31 cellular contexts compared by ENCODE assay signal in the genomic region with DNA sequence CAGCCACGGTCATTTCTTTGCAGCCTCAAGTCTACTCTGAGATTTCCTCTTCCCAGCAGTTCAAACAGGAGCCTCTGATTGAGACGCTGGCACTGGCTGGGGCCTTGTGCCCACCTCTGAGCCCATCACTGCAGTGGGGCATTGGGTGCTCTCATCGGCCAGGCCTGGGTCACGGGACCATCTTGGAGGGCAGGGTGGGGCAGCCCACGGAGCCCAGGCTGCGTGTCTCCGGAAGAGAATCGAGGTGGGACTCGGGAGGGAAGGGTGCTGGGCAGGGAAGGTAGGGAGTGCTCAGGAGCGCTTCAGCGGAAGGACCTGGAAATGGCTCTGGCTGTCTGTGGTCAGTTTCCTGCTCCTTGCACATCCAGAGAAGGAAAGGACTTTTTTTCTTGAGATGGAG.
"Had no signal": no experiment of that assay in that cellular context is flagged by ENCODE, and none has a peak within 500 bp of the region (broad histone marks: within the 10 kb centered on the region; RNA-seq: fewer than 3 reads in every experiment).

No MANE protein-coding gene starts in this region.

- H3K27ac ChIP-seq: breast epithelium, neural progenitor cell, right lobe of liver, stomach, tibial nerve, WERI-Rb-1 had no signal

- H2AFZ ChIP-seq: neural progenitor cell had no signal

- H3K4me3 Mint-ChIP-seq: activated CD4-positive, alpha-beta memory T cell treated with anti-CD3 and anti-CD28 coated beads for 36 hours; activated CD4-positive, alpha-beta T cell treated with anti-CD3 and anti-CD28 coated beads, Interleukin-2, amount 10 ng/mL, durations not matched to agents 24 days and 14 days; activated T-cell treated with anti-CD3 and anti-CD28 coated beads, Interleukin-2, amount 50 U/mL, for 24 hours; activated T-helper 17 cell treated with anti-CD3 and anti-CD28 coated beads, Interleukin-2, amount 50 U/mL, for 72 hours; central memory CD8-positive, alpha-beta T cell; dendritic cell treated with granulocyte-macrophage colony-stimulating factor and Interleukin-4, amounts not matched to agents 40 ng/mL and 50 ng/mL, for 4 days; endodermal cell; natural killer cell; neural progenitor cell; stimulated activated naive B cell treated with anti-CD40 and anti-IgM and Interleukin-4, amounts not matched to agents 10 μg/mL and 1 μg/mL and 100 μg/mL, for 72 hours; T-helper 1 cell treated with Interleukin-12 subunit alpha and Interleukin-12 subunit beta and Interleukin-4 antibody, amounts not matched to agents 30 μg/mL and 1 μg/mL, for 36 hours had no signal

- H3K9me3 Mint-ChIP-seq: activated CD4-positive, alpha-beta memory T cell treated with anti-CD3 and anti-CD28 coated beads for 36 hours; activated CD4-positive, alpha-beta T cell treated with anti-CD3 and anti-CD28 coated beads, Interleukin-2, amount 10 ng/mL, durations not matched to agents 24 days and 14 days; activated naive CD4-positive, alpha-beta T cell treated with anti-CD3 and anti-CD28 coated beads, Interleukin-2, amount 50 U/mL, for 72 hours; activated T-cell treated with anti-CD3 and anti-CD28 coated beads, Interleukin-2, amount 50 U/mL, for 24 hours; activated T-helper 17 cell treated with anti-CD3 and anti-CD28 coated beads, Interleukin-2, amount 50 U/mL, for 72 hours; central memory CD8-positive, alpha-beta T cell; endodermal cell; natural killer cell; neural progenitor cell; T-helper 1 cell treated with Interleukin-12 subunit alpha and Interleukin-12 subunit beta and Interleukin-4 antibody, amounts not matched to agents 30 μg/mL and 1 μg/mL, for 36 hours had no signal

- H3K27me3 Mint-ChIP-seq: activated CD4-positive, alpha-beta memory T cell treated with anti-CD3 and anti-CD28 coated beads for 36 hours; activated CD4-positive, alpha-beta T cell treated with anti-CD3 and anti-CD28 coated beads, Interleukin-2, amount 10 ng/mL, durations not matched to agents 24 days and 14 days; activated T-cell treated with anti-CD3 and anti-CD28 coated beads, Interleukin-2, amount 50 U/mL, for 24 hours; activated T-helper 17 cell treated with anti-CD3 and anti-CD28 coated beads, Interleukin-2, amount 50 U/mL, for 72 hours; central memory CD8-positive, alpha-beta T cell; stimulated activated naive B cell treated with anti-CD40 and anti-IgM and Interleukin-4, amounts not matched to agents 10 μg/mL and 1 μg/mL and 100 μg/mL, for 72 hours had no signal

- H3K36me3 Mint-ChIP-seq: activated CD4-positive, alpha-beta memory T cell treated with anti-CD3 and anti-CD28 coated beads for 36 hours; activated naive CD4-positive, alpha-beta T cell treated with anti-CD3 and anti-CD28 coated beads, Interleukin-2, amount 50 U/mL, for 72 hours; natural killer cell; neural progenitor cell had no signal

- H3K4me3 ChIP-seq: breast epithelium, neural progenitor cell, right lobe of liver, stomach, tibial nerve had no signal

- H3K4me2 ChIP-seq: neural progenitor cell had no signal

- H3K27ac Mint-ChIP-seq: activated CD4-positive, alpha-beta memory T cell treated with anti-CD3 and anti-CD28 coated beads for 36 hours; activated CD4-positive, alpha-beta T cell treated with anti-CD3 and anti-CD28 coated beads, Interleukin-2, amount 10 ng/mL, durations not matched to agents 24 days and 14 days; activated naive CD4-positive, alpha-beta T cell treated with anti-CD3 and anti-CD28 coated beads, Interleukin-2, amount 50 U/mL, for 72 hours; activated T-cell treated with anti-CD3 and anti-CD28 coated beads, Interleukin-2, amount 50 U/mL, for 24 hours; activated T-helper 17 cell treated with anti-CD3 and anti-CD28 coated beads, Interleukin-2, amount 50 U/mL, for 72 hours; dendritic cell treated with granulocyte-macrophage colony-stimulating factor and Interleukin-4, amounts not matched to agents 40 ng/mL and 50 ng/mL, for 4 days; endodermal cell; natural killer cell; stimulated activated naive B cell treated with anti-CD40 and anti-IgM and Interleukin-4, amounts not matched to agents 10 μg/mL and 1 μg/mL and 100 μg/mL, for 72 hours; T-helper 1 cell treated with Interleukin-12 subunit alpha and Interleukin-12 subunit beta and Interleukin-4 antibody, amounts not matched to agents 30 μg/mL and 1 μg/mL, for 36 hours had no signal

- H3K9ac ChIP-seq: neural progenitor cell had no signal

- H3K9me3 ChIP-seq: breast epithelium, right lobe of liver, stomach, tibial nerve had no signal

- DNase-seq: activated CD4-positive, alpha-beta memory T cell treated with anti-CD3 and anti-CD28 coated beads for 36 hours; activated CD4-positive, alpha-beta T cell treated with anti-CD3 and anti-CD28 coated beads, Interleukin-2, amount 10 ng/mL, durations not matched to agents 24 days and 14 days; activated CD8-positive, alpha-beta memory T cell treated with anti-CD3 and anti-CD28 coated beads, Interleukin-2, amount 50 U/mL, for 48 hours; activated naive CD4-positive, alpha-beta T cell; activated T-cell treated with anti-CD3 and anti-CD28 coated beads, Interleukin-2, amount 50 U/mL, for 24 hours; endodermal cell; foreskin fibroblast; head of caudate nucleus; hippocampal formation; left cardiac atrium; mesenchymal stem cell; natural killer cell; small intestine; stimulated activated CD4-positive, alpha-beta T cell treated with anti-CD3 and anti-CD28 coated beads, Interleukin-15, amount 100 ng/mL, for 24 hours; stimulated activated CD4-positive, alpha-beta T cell treated with anti-CD3 and anti-CD28 coated beads, Interleukin-2, amount 100 ng/mL, for 24 hours; stimulated activated naive B cell treated with anti-CD40 and anti-IgM and Interleukin-4, amounts not matched to agents 10 μg/mL and 1 μg/mL and 100 μg/mL, for 72 hours; stomach; SW 1271; T-helper 9 cell; WERI-Rb-1 had no signal

- H3K4me1 Mint-ChIP-seq: activated CD4-positive, alpha-beta T cell treated with anti-CD3 and anti-CD28 coated beads, Interleukin-2, amount 10 ng/mL, durations not matched to agents 24 days and 14 days; neural progenitor cell had no signal

- H3K4me1 ChIP-seq: breast epithelium, neural progenitor cell had no signal

- H3K36me3 ChIP-seq: breast epithelium, neural progenitor cell, right lobe of liver, stomach, tibial nerve, WERI-Rb-1 had no signal

- H3K27me3 ChIP-seq: breast epithelium, right lobe of liver, tibial nerve had no signal

- ATAC-seq: activated CD4-positive, CD25-positive, alpha-beta regulatory T cell treated with anti-CD3 and anti-CD28 coated beads, Interleukin-2, amount 50 U/mL, for 24 hours; activated naive CD4-positive, alpha-beta T cell treated with anti-CD3 and anti-CD28 coated beads, Interleukin-2, amount 50 U/mL, for 72 hours; activated T-helper 17 cell treated with anti-CD3 and anti-CD28 coated beads, Interleukin-2, amount 50 U/mL, for 72 hours; esophagus mucosa; left cardiac atrium; natural killer cell; right lobe of liver; stimulated activated naive B cell treated with anti-CD40 and anti-IgM and Interleukin-4, amounts not matched to agents 10 μg/mL and 1 μg/mL and 100 μg/mL, for 72 hours had no signal
